Comparison of ENCODE assay signal across 17 cellular contexts in genomic region chr9:95242613-95243012, GRCh38.
DNase-seq lines count a peak whose midpoint lies in the region; ATAC-seq and TF ChIP-seq lines count a peak whose summit lies in the region.
"Had no signal": no experiment of that assay in that cellular context is flagged by ENCODE, and none has a peak within 500 bp of the region (broad histone marks: within the 10 kb centered on the region; RNA-seq: fewer than 3 reads in every experiment).

No MANE protein-coding gene starts in this region.

- no peaks in the 10 kb centered on the region for H3K27me3 ChIP-seq in H7 (ENCODE audit: control insufficient read depth, insufficient read depth, low read length)
- H3K27me3 ChIP-seq: MG63 had no signal

- H3K36me3 ChIP-seq in H7 (replicated peaks; ENCODE audit: control insufficient read depth, insufficient read depth, low read length) = no peaks in the 10 kb centered on the region

- no peak overlapping the region for H3K4me3 ChIP-seq in H7 (ENCODE audit: insufficient read depth, low read depth, low read length)
- H3K4me3 ChIP-seq: GM23248, MG63 had no signal

- no peak for TF ChIP-seq CTCF in omental fat pad (IDR thresholded peaks at IDR 0.05)

- DNase-seq in D341Med (ENCODE audit: low spot score) = peak; percentile 79
- DNase-seq in H7 = peak; percentile 33
- DNase-seq in NCI-H524 treated with DMSO at 0.1 percent for 48 hours (lab: John Stamatoyannopoulos, UW) = peak; percentile 40
- no peak for DNase-seq in left lobe of liver (ENCODE audit: low spot score)
- DNase-seq in omental fat pad (ENCODE audit: low spot score) = no peak
- no peak for DNase-seq in SHP77 treated with DMSO at 0.1 percent for 48 hours (lab: John Stamatoyannopoulos, UW)
- DNase-seq: Calu3; CD4-positive, alpha-beta memory T cell; DMS79 treated with DMSO at 0.1 percent for 48 hours; GM23248; MG63; NCI-H1092; NCI-H1694 treated with DMSO at 0.1 percent for 48 hours; OCI-M1; SIG-M5; SW 1271 had no signal

- ATAC-seq in left lobe of liver (peak; percentile 86), GM19463 (IDR thresholded peaks at IDR 0.05; ENCODE audit: unreplicated experiment) (no peak), omental fat pad (ENCODE audit: low FRiP score) (no peak)

Comparison
In these comparisons a context has a peak if more than half of its experiments do, and no peak if none do; other contexts are left out.
1. DNase-seq: peak in D341Med (single experiment), H7 (single experiment) and NCI-H524 treated with DMSO at 0.1 percent for 48 hours (single experiment); none in left lobe of liver (single experiment), omental fat pad (single experiment) and SHP77 treated with DMSO at 0.1 percent for 48 hours (single experiment).